In genomic region chr5:145316282-145316681, GRCh38 we compare ENCODE assay signal across 16 cellular contexts.
DNase-seq lines count a peak whose midpoint lies in the region; ATAC-seq lines count a peak whose summit lies in the region.
"Had no signal": no experiment of that assay in that cellular context is flagged by ENCODE, and none has a peak within 500 bp of the region (broad histone marks: within the 10 kb centered on the region; RNA-seq: fewer than 3 reads in every experiment).

No MANE protein-coding gene starts in this region.

- DNase-seq in NOMO-1 treated with dmso at 0.1 percent for 144 hours (lab: John Stamatoyannopoulos, UW; ENCODE audit: unreplicated experiment) (no peak), LoVo (ENCODE audit: low spot score) (no peak)
- no peak for DNase-seq in activated T-cell treated with anti-CD3 and anti-CD28 coated beads, Interleukin-2, amount 50 U/mL, for 48 hours
- DNase-seq: body of pancreas; Caco-2; dorsolateral prefrontal cortex; H9; NCI-H1436 treated with DMSO at 0.1 percent for 48 hours; NCI-H226; stimulated activated CD4-positive, alpha-beta T cell treated with anti-CD3 and anti-CD28 coated beads, Interleukin-4, amount 100 ng/mL, for 1 hour; T-helper 9 cell had no signal

- ATAC-seq in GM18861 (IDR thresholded peaks at IDR 0.05; ENCODE audit: unreplicated experiment), result peak; percentile 96
- ATAC-seq in GM21423 (IDR thresholded peaks at IDR 0.05; ENCODE audit: unreplicated experiment), result peak; percentile 95
- peak; percentile 94 for ATAC-seq in HG02943 (IDR thresholded peaks at IDR 0.05; ENCODE audit: low read depth, unreplicated experiment)
- ATAC-seq in HG03469 (IDR thresholded peaks at IDR 0.05; ENCODE audit: unreplicated experiment), result peak; percentile 76
- ATAC-seq in HG03439 (IDR thresholded peaks at IDR 0.05; ENCODE audit: unreplicated experiment), result no peak
- ATAC-seq: body of pancreas had no signal
